ENCODE assay signal across 25 cellular contexts in the genomic region with DNA sequence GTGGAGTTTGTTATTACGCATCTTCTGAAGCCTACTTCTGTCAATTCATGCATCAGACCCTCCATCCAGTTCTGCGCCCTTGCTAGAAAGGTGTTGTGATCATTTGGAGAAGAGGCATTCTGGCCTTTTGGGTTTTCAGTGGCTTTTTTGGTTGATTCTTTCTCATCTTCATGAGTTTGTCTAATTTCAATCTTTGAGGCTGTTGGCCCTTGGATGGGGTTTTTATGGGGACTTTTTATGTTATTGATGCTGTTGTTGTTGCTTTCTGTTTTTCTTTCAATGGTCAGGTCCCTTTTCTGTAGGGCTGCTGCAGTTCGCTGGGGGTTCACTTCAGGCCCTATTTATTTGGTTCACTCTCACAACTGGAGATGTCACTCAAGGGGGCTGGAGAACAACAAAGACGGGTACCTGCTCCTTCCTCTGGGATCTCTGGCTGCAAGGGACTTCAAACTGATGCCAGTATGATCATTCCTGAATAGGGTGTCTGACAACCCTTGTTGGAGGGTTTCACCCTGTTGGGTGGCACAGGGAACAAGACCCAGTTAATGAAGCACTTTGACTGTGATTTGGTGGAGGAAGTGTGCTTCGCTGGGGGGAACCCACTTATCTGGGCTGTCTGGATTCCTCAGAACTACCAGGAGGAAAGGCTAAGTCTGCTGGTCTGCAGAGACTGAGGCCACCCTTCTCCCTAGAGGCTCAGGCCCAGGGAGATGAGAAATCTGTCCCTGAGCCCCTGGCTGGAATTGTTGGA.
"Had no signal": no experiment of that assay in that cellular context is flagged by ENCODE, and none has a peak within 500 bp of the region (broad histone marks: within the 10 kb centered on the region; RNA-seq: fewer than 3 reads in every experiment).

No MANE protein-coding gene starts in this region.

- H3K27me3 Mint-ChIP-seq: activated CD4-positive, alpha-beta memory T cell treated with anti-CD3 and anti-CD28 coated beads for 36 hours; brain had no signal

- H3K36me3 Mint-ChIP-seq: brain had no signal

- H3K27ac Mint-ChIP-seq: activated CD4-positive, alpha-beta memory T cell treated with anti-CD3 and anti-CD28 coated beads for 36 hours; activated naive CD4-positive, alpha-beta T cell treated with anti-CD3 and anti-CD28 coated beads, Interleukin-2, amount 50 U/mL, for 72 hours; activated T-cell treated with anti-CD3 and anti-CD28 coated beads, Interleukin-2, amount 50 U/mL, for 72 hours; brain had no signal

- ATAC-seq: activated naive CD4-positive, alpha-beta T cell treated with anti-CD3 and anti-CD28 coated beads, Interleukin-2, amount 50 U/mL, for 72 hours; activated T-cell treated with anti-CD3 and anti-CD28 coated beads, Interleukin-2, amount 50 U/mL, for 72 hours; mucosa of descending colon; pancreas; sciatic nerve had no signal

- H3K36me3 ChIP-seq: adrenal gland, cardiac muscle cell, colonic mucosa, left ventricle myocardium inferior, pancreas, prostate gland, tibial nerve had no signal

- H3K4me1 ChIP-seq: adrenal gland, colonic mucosa, left ventricle myocardium inferior, pancreas, prostate gland, tibial nerve had no signal

- H3K4me3 ChIP-seq: adrenal gland, cardiac muscle cell, colonic mucosa, dorsolateral prefrontal cortex, left ventricle myocardium inferior, mucosa of descending colon, pancreas, prostate gland, skin epidermis, tibial nerve had no signal

- H3K27me3 ChIP-seq: adrenal gland, cardiac muscle cell, colonic mucosa, pancreas, tibial nerve had no signal

- H3K4me3 Mint-ChIP-seq: activated CD4-positive, alpha-beta memory T cell treated with anti-CD3 and anti-CD28 coated beads for 36 hours; activated T-cell treated with anti-CD3 and anti-CD28 coated beads, Interleukin-2, amount 50 U/mL, for 72 hours; brain had no signal

- H3K9me3 ChIP-seq: adrenal gland, colonic mucosa, mucosa of descending colon, pancreas, prostate gland had no signal

- H3K27ac ChIP-seq: adrenal gland, cardiac muscle cell, colonic mucosa, dorsolateral prefrontal cortex, left ventricle myocardium inferior, pancreas, prostate gland, skin epidermis, tibial nerve had no signal

- DNase-seq: activated CD4-positive, alpha-beta memory T cell treated with anti-CD3 and anti-CD28 coated beads for 36 hours; activated CD4-positive, alpha-beta T cell treated with anti-CD3 and anti-CD28 coated beads for 4 hours; activated naive CD4-positive, alpha-beta T cell; activated T-cell treated with anti-CD3 and anti-CD28 coated beads for 4 hours; activated T-cell treated with anti-CD3 and anti-CD28 coated beads, Interleukin-2, amount 50 U/mL, for 72 hours; adrenal gland; aorta; cerebellar nuclear complex; colonic mucosa; dorsolateral prefrontal cortex; effector memory CD4-positive, alpha-beta T cell; left ventricle myocardium inferior; mucosa of descending colon; nucleus accumbens; retina; stimulated activated CD4-positive, alpha-beta T cell treated with anti-CD3 and anti-CD28 coated beads, Interleukin-12 subunit alpha, Interleukin-12 subunit beta, amount 100 ng/mL, for 4 hours; stimulated activated CD4-positive, alpha-beta T cell treated with anti-CD3 and anti-CD28 coated beads, Interleukin-4, amount 100 ng/mL, for 1 hour had no signal

- H3K4me1 Mint-ChIP-seq: brain had no signal
